In genomic region chr2:26765475-26766200, GRCh38 we compare ENCODE assay signal across 1 cellular context.
TF ChIP-seq lines count a peak whose summit lies in the region.

No MANE protein-coding gene starts in this region.

TF ChIP-seq in endothelial cell of umbilical vein, 7 proteins besides CTCF, POLR2A, EP300 and RAD21:
- TF ChIP-seq EZH2 (IDR thresholded peaks at IDR 0.05; ENCODE audit: borderline replicate concordance, low read depth, low read length, severe bottlenecking) (no peak), JUN (IDR thresholded peaks at IDR 0.05; ENCODE audit: borderline replicate concordance, insufficient read depth, insufficient read length, low read depth) (no peak), FOS (IDR thresholded peaks at IDR 0.05; ENCODE audit: borderline replicate concordance, insufficient read depth, low read length) (no peak), MYC (IDR thresholded peaks at IDR 0.05; ENCODE audit: low read depth, low read length) (no peak), GATA2 (IDR thresholded peaks at IDR 0.05; ENCODE audit: insufficient read depth, insufficient read length, low read depth, low read length) (no peak), POLR2AphosphoS5 (IDR thresholded peaks at IDR 0.05; ENCODE audit: insufficient read depth, low read depth, low read length) (no peak)
- TF ChIP-seq, protein P1, sequence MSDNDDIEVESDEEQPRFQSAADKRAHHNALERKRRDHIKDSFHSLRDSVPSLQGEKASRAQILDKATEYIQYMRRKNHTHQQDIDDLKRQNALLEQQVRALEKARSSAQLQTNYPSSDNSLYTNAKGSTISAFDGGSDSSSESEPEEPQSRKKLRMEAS (IDR thresholded peaks at IDR 0.05; ENCODE audit: insufficient read depth, insufficient read length), result no peak
TF ChIP-seq in endothelial cell of umbilical vein: peak in this region for 0.
